In the genomic region with DNA sequence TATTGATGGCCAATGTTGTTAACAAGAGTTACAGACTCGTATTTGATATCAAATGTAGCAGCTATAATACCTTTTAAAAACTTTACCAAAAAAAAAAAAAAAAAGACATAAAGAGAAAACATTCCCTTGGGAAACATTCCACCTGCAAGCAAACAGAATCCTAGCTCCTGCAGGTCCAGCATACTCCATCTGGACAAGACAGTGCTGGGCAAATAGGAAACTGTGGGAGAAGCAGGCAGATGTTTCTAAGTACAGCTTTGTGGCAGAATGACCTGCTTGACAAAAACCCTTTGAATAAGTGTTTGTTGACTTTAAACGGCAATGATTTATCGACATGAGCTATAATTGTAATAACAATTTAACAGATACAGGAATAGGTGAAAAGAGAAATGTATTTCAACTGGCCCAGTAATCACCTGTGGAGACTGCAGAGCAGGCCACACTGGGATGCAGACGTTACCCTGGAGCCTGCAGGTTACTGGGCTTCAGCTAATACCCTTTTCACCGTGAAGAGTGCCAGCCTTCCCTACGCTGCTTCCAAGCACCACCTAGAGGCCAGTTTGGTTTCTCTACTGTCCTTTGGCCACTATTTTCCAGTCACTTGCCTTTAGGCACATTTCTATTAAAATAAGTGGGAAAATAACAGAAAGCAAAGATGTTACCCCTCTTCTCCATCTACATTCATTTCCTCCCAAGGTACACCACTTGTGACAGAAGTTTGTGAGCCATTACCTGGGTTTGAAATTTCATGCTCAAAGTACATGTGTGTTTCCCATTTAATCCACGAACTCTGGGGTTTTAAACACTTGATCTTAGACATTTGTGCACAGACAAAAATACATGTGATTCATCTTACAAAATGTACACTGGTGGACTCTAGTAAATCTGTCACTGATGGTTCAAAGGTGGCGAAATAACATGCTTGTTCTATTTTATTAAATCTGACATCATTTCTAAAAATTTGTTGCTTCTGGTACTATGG, we compare ENCODE assay signal across 8 cellular contexts.
A peak's percentile ranks its signal among the peaks of the same experiment; 100 is the strongest.
DNase-seq lines count a peak whose midpoint lies in the region; ATAC-seq and FAIRE-seq lines count a peak whose summit lies in the region.

No MANE protein-coding gene starts in this region.

- in situ Hi-C loops in T47D (cut with HindIII; ENCODE audit: low pct_unique_long_range_greater_than_20kb, low sequenced_read_pairs): no loop called here

- ATAC-seq in GM18907 (IDR thresholded peaks at IDR 0.05; ENCODE audit: unreplicated experiment): peak; percentile 59

- FAIRE-seq in islet of Langerhans (lab: Jason Lieb, UNC): peak; percentile 69

- DNase-seq in CD1c-positive myeloid dendritic cell (ENCODE audit: extremely low spot score) (peak; percentile 41), LoVo (ENCODE audit: low spot score) (peak; percentile 43), RKO (ENCODE audit: low spot score) (peak; percentile 67), T47D (ENCODE audit: low read depth in 1 of 2, low spot score in 1 of 2) (peak; percentile 13 to 66), NCI-H446 treated with DMSO at 0.1 percent for 48 hours (lab: John Stamatoyannopoulos, UW) (no peak)
- DNase-seq in stimulated activated CD4-positive, alpha-beta T cell treated with anti-CD3 and anti-CD28 coated beads, Interleukin-1b, Interleukin-23, amount 100 ng/mL, for 48 hours: peak; percentile 17
